ENCODE assay signal across 13 cellular contexts in genomic region chr2:171084128-171084527, GRCh38.
DNase-seq lines count a peak whose midpoint lies in the region; ATAC-seq and TF ChIP-seq lines count a peak whose summit lies in the region.
"Had no signal": no experiment of that assay in that cellular context is flagged by ENCODE, and none has a peak within 500 bp of the region (broad histone marks: within the 10 kb centered on the region; RNA-seq: fewer than 3 reads in every experiment).

No MANE protein-coding gene starts in this region.

- no peaks in the 10 kb centered on the region for H3K36me3 ChIP-seq in GM23338 (ENCODE audit: insufficient read depth)
- H3K36me3 ChIP-seq: adrenal gland, vagina had no signal

- H3K9me2 ChIP-seq in GM23338 (ENCODE audit: insufficient read depth), result no peaks in the 10 kb centered on the region

- no peak overlapping the region for H2AFZ ChIP-seq in GM23338

- H3K36me3 Mint-ChIP-seq in GM23338 (ENCODE audit: low read depth) (peaks cover 18% of the 10 kb centered on the region), mesothelial cell of epicardium (peaks cover 12% of the 10 kb centered on the region), natural killer cell (no peaks in the 10 kb centered on the region)
- H3K36me3 Mint-ChIP-seq in T-helper 2 cell treated with Interferon-gamma antibody and Interleukin-4, amounts not matched to agents 5 μg/mL and 100 μg/mL, for 36 hours (ENCODE audit: low read depth), result peaks cover 29% of the 10 kb centered on the region

- no peak for TF ChIP-seq CTCF in GM12865 (IDR thresholded peaks at IDR 0.05; ENCODE audit: insufficient read depth, low read depth, low read length, missing control alignments)
- no peak for TF ChIP-seq CTCF in GM23338 (conservative IDR thresholded peaks at IDR 0.05; ENCODE audit: low read depth in 2 of 2)
- no peak for TF ChIP-seq CTCF in mesothelial cell of epicardium (IDR thresholded peaks at IDR 0.05; ENCODE audit: unreplicated experiment)
- no peak for TF ChIP-seq CTCF in natural killer cell (IDR thresholded peaks at IDR 0.05)

- peaks cover 14% of the 10 kb centered on the region for H3K4me1 ChIP-seq in GM23338 (ENCODE audit: insufficient read depth)
- H3K4me1 ChIP-seq: adrenal gland had no signal

- H3K27ac Mint-ChIP-seq in GM23338 (peak overlapping the region; percentile 18; the same call in 1 of the 2 replicates), mesothelial cell of epicardium (peak overlapping the region; percentile 5), natural killer cell (peak overlapping the region in 1 of 2 donors; percentile 6)
- H3K27ac Mint-ChIP-seq in T-helper 2 cell treated with Interferon-gamma antibody and Interleukin-4, amounts not matched to agents 5 μg/mL and 100 μg/mL, for 36 hours, result peak overlapping the region; percentile 77

- 0 out of 2 replicates have a peak overlapping the region, but pooled peaks have one; percentile 8 for H3K27ac ChIP-seq in GM23338 (ENCODE audit: low read depth)
- H3K27ac ChIP-seq: adrenal gland, C4-2B, heart left ventricle, vagina had no signal

- H3F3A ChIP-seq in GM23338 (replicated peaks; ENCODE audit: low read depth), result no peaks in the 10 kb centered on the region

- peaks cover 2% of the 10 kb centered on the region for H3K27me3 Mint-ChIP-seq in GM23338 (ENCODE audit: insufficient read depth, low read depth, poor library complexity)
- no peaks in the 10 kb centered on the region for H3K27me3 Mint-ChIP-seq in T-helper 2 cell treated with Interferon-gamma antibody and Interleukin-4, amounts not matched to agents 5 μg/mL and 100 μg/mL, for 36 hours (ENCODE audit: low read depth)
- no peaks in the 10 kb centered on the region for H3K27me3 Mint-ChIP-seq in mesothelial cell of epicardium (ENCODE audit: low read depth)
- H3K27me3 Mint-ChIP-seq in natural killer cell (ENCODE audit: low read depth in 2 of 2), result no peaks in the 10 kb centered on the region

- peak; percentile 26 for DNase-seq in GM12865 (ENCODE audit: low read depth)
- DNase-seq in GM23338 (ENCODE audit: low spot score), result no peak
- no peak for DNase-seq in T-helper 2 cell treated with Interferon-gamma antibody and Interleukin-4, amounts not matched to agents 5 μg/mL and 100 μg/mL, for 36 hours (ENCODE audit: low spot score)
- no peak for DNase-seq in mesothelial cell of epicardium (ENCODE audit: low spot score in 2 of 2, unreplicated experiment in 2 of 2)
- no peak for DNase-seq in natural killer cell
- DNase-seq in posterior cingulate gyrus, result no peak
- DNase-seq: activated CD4-positive, alpha-beta T cell treated with anti-CD3 and anti-CD28 coated beads, Interleukin-2, amount 50 U/mL, for 4 hours; adrenal gland; heart left ventricle; stimulated activated CD4-positive, alpha-beta T cell treated with anti-CD3 and anti-CD28 coated beads, Interleukin-4, amount 100 ng/mL, for 24 hours had no signal

- H3K4me3 ChIP-seq in GM12865 (ENCODE audit: low read depth, low read length) (no peak overlapping the region), GM23338 (no peak overlapping the region)
- H3K4me3 ChIP-seq: adrenal gland, heart left ventricle, vagina had no signal

- no peak overlapping the region for H3K4me3 Mint-ChIP-seq in GM23338
- H3K4me3 Mint-ChIP-seq in T-helper 2 cell treated with Interferon-gamma antibody and Interleukin-4, amounts not matched to agents 5 μg/mL and 100 μg/mL, for 36 hours, result peak overlapping the region; percentile 78
- H3K4me3 Mint-ChIP-seq in mesothelial cell of epicardium, result no peak overlapping the region
- no peak overlapping the region for H3K4me3 Mint-ChIP-seq in natural killer cell

- H4K20me1 ChIP-seq in GM23338 (replicated peaks; ENCODE audit: insufficient read depth), result peaks cover 6% of the 10 kb centered on the region

- H3K27me3 ChIP-seq in GM23338 (ENCODE audit: insufficient read depth), result no peaks in the 10 kb centered on the region
- H3K27me3 ChIP-seq: adrenal gland, heart left ventricle, vagina had no signal

- peaks cover 38% of the 10 kb centered on the region for H3K4me1 Mint-ChIP-seq in GM23338
- peaks cover 52% of the 10 kb centered on the region for H3K4me1 Mint-ChIP-seq in T-helper 2 cell treated with Interferon-gamma antibody and Interleukin-4, amounts not matched to agents 5 μg/mL and 100 μg/mL, for 36 hours (ENCODE audit: low read depth)
- peaks cover 26% of the 10 kb centered on the region for H3K4me1 Mint-ChIP-seq in mesothelial cell of epicardium
- H3K4me1 Mint-ChIP-seq in natural killer cell, result peaks cover 35 to 52% of the 10 kb centered on the region in 2 donors

- H3K4me2 ChIP-seq in GM23338, result no peak overlapping the region

- H3K9me3 Mint-ChIP-seq in GM23338 (no peaks in the 10 kb centered on the region; the same call in 2 of the 3 replicates), mesothelial cell of epicardium (peaks cover 9% of the 10 kb centered on the region), natural killer cell (no peaks in the 10 kb centered on the region)
- peaks cover 1% of the 10 kb centered on the region for H3K9me3 Mint-ChIP-seq in T-helper 2 cell treated with Interferon-gamma antibody and Interleukin-4, amounts not matched to agents 5 μg/mL and 100 μg/mL, for 36 hours

- ATAC-seq in GM23338, result no peak; the same call in 2 of the 3 replicates
- ATAC-seq in natural killer cell, result no peak
- no peak for ATAC-seq in HG02588 (IDR thresholded peaks at IDR 0.05; ENCODE audit: unreplicated experiment)
- ATAC-seq: heart left ventricle had no signal

- H3K79me2 ChIP-seq in GM23338 (replicated peaks; ENCODE audit: insufficient read depth), result peaks cover 85% of the 10 kb centered on the region

- intact Hi-C loops in natural killer cell (cut with micrococcal nuclease), result no loop called here
- intact Hi-C loops in posterior cingulate gyrus (cut with DNase I), result no loop called here

TF ChIP-seq in GM23338, 12 proteins besides CTCF, POLR2A, EP300 and RAD21:
- TF ChIP-seq ETS1 (IDR thresholded peaks at IDR 0.05), result no peak
